Comparison of ENCODE assay signal across 8 cellular contexts in the genomic region with DNA sequence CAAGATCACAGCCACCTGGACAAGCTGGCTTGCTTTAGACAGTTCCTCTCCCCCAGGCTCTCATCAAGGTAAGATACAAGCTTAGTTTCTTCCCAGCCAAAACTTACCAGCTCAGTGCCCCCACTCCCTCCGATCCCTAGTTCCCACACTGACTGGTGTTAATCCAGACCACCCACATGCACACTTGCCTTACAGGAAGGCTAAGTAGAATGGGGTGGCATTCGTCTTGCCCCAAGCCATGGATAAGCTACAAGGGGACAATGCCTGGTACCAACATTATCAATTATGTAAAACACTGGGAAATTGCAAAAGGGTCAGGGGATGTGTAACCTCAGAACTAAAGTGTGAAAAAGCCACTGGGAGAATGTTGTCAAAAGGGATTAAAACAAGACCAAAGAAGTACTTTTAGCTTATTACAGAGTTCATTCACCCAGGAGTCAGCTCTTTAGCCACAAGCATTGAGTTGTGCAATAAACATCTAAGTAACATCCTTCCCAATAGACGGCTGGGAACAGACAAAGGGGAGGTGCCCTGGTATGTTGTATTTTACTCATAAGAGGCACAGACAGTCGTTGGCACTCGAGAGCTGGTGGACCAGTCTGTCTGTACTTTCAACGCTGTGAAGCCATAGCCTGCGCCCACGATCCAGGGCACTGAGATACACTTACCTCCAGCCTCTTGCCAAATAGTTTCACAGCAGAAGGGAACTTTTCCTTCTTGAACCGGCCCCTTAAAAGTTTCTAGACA. TPM values are rescaled to one million over a fixed set of nuclear protein-coding genes. Genes with fewer than 3 reads are reported as not detected.
DNase-seq lines count a peak whose midpoint lies in the region; ATAC-seq, FAIRE-seq and TF ChIP-seq lines count a peak whose summit lies in the region.

No MANE protein-coding gene starts in this region.

- peaks cover 26% of the 10 kb centered on the region for H3K4me1 ChIP-seq in endothelial cell of umbilical vein (ENCODE audit: control insufficient read depth, extremely low read depth, insufficient read depth, low read length)
- peaks cover 25 to 36% of the 10 kb centered on the region in 2 donors for H3K4me1 ChIP-seq in naive thymus-derived CD4-positive, alpha-beta T cell (ENCODE audit: control insufficient read depth in 2 of 2, insufficient read depth in 2 of 2, low read length in 2 of 2)

- peak overlapping the region; percentile 29 to 98 (median 61) for H3K4me3 ChIP-seq in endothelial cell of umbilical vein (replicated peaks in 1 of 3; ENCODE audit: insufficient read depth in 1 of 3, low read depth in 1 of 3, low read length in 3 of 3)
- peak overlapping the region; percentile 86 for H3K4me3 ChIP-seq in naive thymus-derived CD4-positive, alpha-beta T cell (ENCODE audit: low read length)

- TF ChIP-seq CTCF in endothelial cell of umbilical vein (IDR thresholded peaks at IDR 0.05; ENCODE audit: extremely low read depth in 1 of 2, insufficient read depth in 1 of 2, low read depth in 1 of 2, low read length in 2 of 2) = no peak

- dilution Hi-C loops in endothelial cell of umbilical vein (cut with MboI; ENCODE audit: extremely low pct_ligation_motif_present, low sequenced_read_pairs) = no loop called here

- intact Hi-C loops in endothelial cell of umbilical vein (cut with micrococcal nuclease) = loop anchor here (5.0 kb wide), 1 partner anchor 115 kb away; no protein-coding TSS in a partner anchor
- intact Hi-C loops in naive thymus-derived CD4-positive, alpha-beta T cell (cut with micrococcal nuclease) = loop anchor here in 1 of 2 donors (5.0 kb wide), 1 partner anchor 1770 kb away; the partner anchor contains the start of gene LTO1

- POLR2A ChIA-PET in endothelial cell of umbilical vein (lab: Charles Lee) = no interaction called here
- POLR2A ChIA-PET in naive thymus-derived CD4-positive, alpha-beta T cell (lab: Charles Lee) = interaction anchor here (1.0 kb wide), 1 partner anchor 16 kb away, joined by 3 read pairs; no protein-coding TSS in a partner anchor

- no peak overlapping the region for H3K27ac ChIP-seq in endothelial cell of umbilical vein (ENCODE audit: insufficient read depth, low read depth, low read length)
- peak overlapping the region; percentile 92 for H3K27ac ChIP-seq in naive thymus-derived CD4-positive, alpha-beta T cell (ENCODE audit: low read depth, low read length)

- peak overlapping the region; percentile 55 for H3K9ac ChIP-seq in endothelial cell of umbilical vein (replicated peaks; ENCODE audit: extremely low read depth, insufficient read depth, low read length)

- no peaks in the 10 kb centered on the region for H3K27me3 ChIP-seq in endothelial cell of umbilical vein (ENCODE audit: control insufficient read depth in 2 of 2, insufficient read depth in 2 of 2, low read length in 2 of 2)
- H3K27me3 ChIP-seq in naive thymus-derived CD4-positive, alpha-beta T cell (ENCODE audit: control insufficient read depth in 2 of 2, insufficient read depth in 2 of 2, low read length in 2 of 2) = no peaks in the 10 kb centered on the region

- H3K27me3 Mint-ChIP-seq in naive thymus-derived CD4-positive, alpha-beta T cell = no peaks in the 10 kb centered on the region

- peak; percentile 68 for FAIRE-seq in endothelial cell of umbilical vein (lab: Jason Lieb, UNC)

- H4K20me1 ChIP-seq in endothelial cell of umbilical vein (replicated peaks; ENCODE audit: control insufficient read depth, extremely low read depth, insufficient read depth, low read length) = no peaks in the 10 kb centered on the region

- H3K79me2 ChIP-seq in endothelial cell of umbilical vein (ENCODE audit: control insufficient read depth, insufficient read depth, low read length) = peaks cover 30% of the 10 kb centered on the region

- H3K36me3 ChIP-seq in endothelial cell of umbilical vein (ENCODE audit: control insufficient read depth in 2 of 2, extremely low read depth in 1 of 2, insufficient read depth in 2 of 2, low read length in 2 of 2) = peaks cover 6 to 16% of the 10 kb centered on the region in 2 experiments
- peaks cover 0 to 29% (median 0%) of the 10 kb centered on the region in 3 experiments for H3K36me3 ChIP-seq in naive thymus-derived CD4-positive, alpha-beta T cell (ENCODE audit: control insufficient read depth in 2 of 3, insufficient read depth in 3 of 3, low read length in 3 of 3)

- H3K4me1 Mint-ChIP-seq in naive thymus-derived CD4-positive, alpha-beta T cell = peaks cover 23 to 53% (median 42%) of the 10 kb centered on the region in 7 donors

- peak overlapping the region; percentile 76 to 98 (median 89) for H3K27ac Mint-ChIP-seq in naive thymus-derived CD4-positive, alpha-beta T cell

- ATAC-seq in naive thymus-derived CD4-positive, alpha-beta T cell = no peak
- ATAC-seq in GM19351 (IDR thresholded peaks at IDR 0.05; ENCODE audit: unreplicated experiment) (no peak), HG02571 (IDR thresholded peaks at IDR 0.05; ENCODE audit: unreplicated experiment) (no peak)

- no peaks in the 10 kb centered on the region for H3K9me1 ChIP-seq in endothelial cell of umbilical vein (replicated peaks; ENCODE audit: control insufficient read depth, extremely low read depth, insufficient read depth, low read length)

- H3K4me3 Mint-ChIP-seq in naive thymus-derived CD4-positive, alpha-beta T cell = peak overlapping the region; percentile 89 to 98 (median 94)

- peaks cover 0 to 8% (median 4%) of the 10 kb centered on the region in 11 donors for H3K9me3 Mint-ChIP-seq in naive thymus-derived CD4-positive, alpha-beta T cell

- BruUV-seq in endothelial cell of umbilical vein (replicated peaks; lab: Mats Ljungman, UMichigan) = TSS peak; percentile 46

- peak; percentile 41 for DNase-seq in NCI-H748 (lab: John Stamatoyannopoulos, UW; ENCODE audit: unreplicated experiment)
- no peak for DNase-seq in NCI-H748 treated with DMSO at 0.1 percent for 48 hours (lab: John Stamatoyannopoulos, UW)
- peak; percentile 33 for DNase-seq in RPMI8226
- DNase-seq in endothelial cell of umbilical vein (ENCODE audit: low read depth, low spot score) = peak; percentile 6
- peak in 1 of 9 donors; percentile 4 for DNase-seq in naive thymus-derived CD4-positive, alpha-beta T cell
- DNase-seq in putamen (ENCODE audit: low spot score) = no peak

- no peaks in the 10 kb centered on the region for H3K9me3 ChIP-seq in endothelial cell of umbilical vein (replicated peaks; ENCODE audit: control insufficient read depth, insufficient read depth, low read length)
- no peaks in the 10 kb centered on the region for H3K9me3 ChIP-seq in naive thymus-derived CD4-positive, alpha-beta T cell (ENCODE audit: control insufficient read depth in 2 of 3, low read length in 3 of 3)

- H3K4me2 ChIP-seq in endothelial cell of umbilical vein (ENCODE audit: insufficient read depth, low read length) = peak overlapping the region; percentile 51

- CTCF ChIA-PET in endothelial cell of umbilical vein (lab: Charles Lee) = interaction anchor here (2.1 to 4.2 kb wide), 2 partner anchors 117 to 133 kb away, joined by 8 to 29 read pairs; no protein-coding TSS in a partner anchor
- CTCF ChIA-PET in naive thymus-derived CD4-positive, alpha-beta T cell (lab: Charles Lee) = interaction anchor here (1.4 kb wide), 1 partner anchor 632 kb away, joined by 7 read pairs; no protein-coding TSS in a partner anchor

- TF ChIP-seq POLR2A in endothelial cell of umbilical vein (IDR thresholded peaks at IDR 0.05; ENCODE audit: low read depth, low read length) = no peak

- no peak overlapping the region for H2AFZ ChIP-seq in endothelial cell of umbilical vein (ENCODE audit: low read depth, low read length)

- peaks cover 0 to 30% (median 27%) of the 10 kb centered on the region in 5 donors for H3K36me3 Mint-ChIP-seq in naive thymus-derived CD4-positive, alpha-beta T cell

TF ChIP-seq in endothelial cell of umbilical vein, 7 proteins besides CTCF, POLR2A, EP300 and RAD21:
- TF ChIP-seq, protein P1, sequence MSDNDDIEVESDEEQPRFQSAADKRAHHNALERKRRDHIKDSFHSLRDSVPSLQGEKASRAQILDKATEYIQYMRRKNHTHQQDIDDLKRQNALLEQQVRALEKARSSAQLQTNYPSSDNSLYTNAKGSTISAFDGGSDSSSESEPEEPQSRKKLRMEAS (IDR thresholded peaks at IDR 0.05; ENCODE audit: insufficient read depth, insufficient read length) = no peak
- TF ChIP-seq GATA2 (IDR thresholded peaks at IDR 0.05; ENCODE audit: insufficient read depth, insufficient read length, low read depth, low read length) = no peak
TF ChIP-seq in endothelial cell of umbilical vein: peak in this region for 0.

RNA-seq across cellular contexts. Expression of gene DHCR7, which starts 1.1 kb away (rescaled TPM):
- total RNA-seq in endothelial cell of umbilical vein = 166 and 171 TPM in 2 replicates
- 175 and 195 TPM in 2 replicates for polyA plus RNA-seq in endothelial cell of umbilical vein
- polyA plus RNA-seq in endothelial cell of umbilical vein (2011; cell fraction: cytosol; rRNA removed) = 95.6 and 104 TPM in 2 replicates
- polyA plus RNA-seq in endothelial cell of umbilical vein (2011; cell fraction: nucleus; rRNA removed) = 59.4 and 61.8 TPM in 2 replicates
- polyA plus RNA-seq in endothelial cell of umbilical vein (2012) = 77.5 and 97.2 TPM in 2 replicates
- 168 and 190 TPM in 2 replicates for polyA minus RNA-seq in endothelial cell of umbilical vein
- polyA minus RNA-seq in endothelial cell of umbilical vein (2011; cell fraction: cytosol; rRNA and poly(A)+ RNA removed) = 101 TPM
- 23.2 and 30.1 TPM in 2 replicates for polyA minus RNA-seq in endothelial cell of umbilical vein (2011; cell fraction: nucleus; rRNA and poly(A)+ RNA removed)
- 10 to 100 TPM; 14.7 to 46.1 (median 19.6) TPM for total RNA-seq in naive thymus-derived CD4-positive, alpha-beta T cell
- polyA plus RNA-seq in naive thymus-derived CD4-positive, alpha-beta T cell = 10 to 100 TPM; 22.2 to 25.6 TPM

RNA-seq across cellular contexts. Expression of gene NADSYN1, which starts 5.9 kb away (rescaled TPM):
- 96.2 and 99.2 TPM in 2 replicates for total RNA-seq in endothelial cell of umbilical vein
- polyA plus RNA-seq in endothelial cell of umbilical vein = 73.5 and 77.5 TPM in 2 replicates
- 52.3 and 58.9 TPM in 2 replicates for polyA plus RNA-seq in endothelial cell of umbilical vein (2011; cell fraction: cytosol; rRNA removed)
- polyA plus RNA-seq in endothelial cell of umbilical vein (2011; cell fraction: nucleus; rRNA removed) = 271 and 353 TPM in 2 replicates
- 93.3 and 93.6 TPM in 2 replicates for polyA plus RNA-seq in endothelial cell of umbilical vein (2012)
- 108 and 125 TPM in 2 replicates for polyA minus RNA-seq in endothelial cell of umbilical vein
- polyA minus RNA-seq in endothelial cell of umbilical vein (2011; cell fraction: cytosol; rRNA and poly(A)+ RNA removed) = 21.8 TPM
- 142 and 151 TPM in 2 replicates for polyA minus RNA-seq in endothelial cell of umbilical vein (2011; cell fraction: nucleus; rRNA and poly(A)+ RNA removed)
- 100 to 1,000 TPM; 119 to 235 (median 163) TPM for total RNA-seq in naive thymus-derived CD4-positive, alpha-beta T cell
- 10 to 100 TPM; 28.6 to 28.9 TPM for polyA plus RNA-seq in naive thymus-derived CD4-positive, alpha-beta T cell

Comparison
In these comparisons a context has a peak if more than half of its experiments do, and no peak if none do; other contexts are left out.
1. DNase-seq: peak in NCI-H748 (single experiment), RPMI8226 (single experiment) and endothelial cell of umbilical vein (single experiment); none in NCI-H748 treated with DMSO at 0.1 percent for 48 hours (single experiment) and putamen (single experiment).